1 cellular context compared by ENCODE assay signal in the genomic region with DNA sequence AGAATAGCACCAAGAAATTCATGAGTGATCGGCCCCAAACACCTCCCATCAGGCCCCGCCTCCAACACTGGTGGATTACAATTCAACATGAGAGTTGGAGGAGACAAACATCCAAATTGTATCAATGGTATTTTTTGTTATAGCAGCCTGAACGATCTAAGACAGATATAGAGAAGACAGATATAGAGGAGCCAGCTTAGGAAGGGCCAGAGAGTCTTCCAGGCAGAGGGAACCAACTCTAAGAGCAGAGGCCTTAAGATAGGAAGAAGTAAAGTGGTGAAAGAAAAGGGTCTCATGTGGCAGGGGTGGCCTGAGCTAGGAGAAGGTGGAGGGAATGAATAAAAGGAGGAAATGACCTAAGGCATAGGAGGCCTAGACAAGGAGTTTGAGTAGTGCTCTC.
TF ChIP-seq lines count a peak whose summit lies in the region.

No MANE protein-coding gene starts in this region.

TF ChIP-seq in K562, 482 proteins besides CTCF, POLR2A, EP300 and RAD21 (continued from another document):
- TF ChIP-seq ZNF592 (IDR thresholded peaks at IDR 0.05) (0 out of 2 replicates have a peak, but pooled peaks have one; percentile 61), KAT7 (CRISPR knock-in tag; IDR thresholded peaks at IDR 0.05; ENCODE audit: borderline replicate concordance) (no peak), ZNF12 (CRISPR knock-in tag; IDR thresholded peaks at IDR 0.05) (peak; percentile 80; the same call in 1 of the 2 replicates)
TF ChIP-seq in K562: peak in this region for 3.
